ENCODE assay signal across 25 cellular contexts in genomic region chr22:29061773-29062172, GRCh38. TPM values are rescaled to one million over a fixed set of nuclear protein-coding genes. Genes with fewer than 3 reads are reported as not detected.
"Had no signal": no experiment of that assay in that cellular context is flagged by ENCODE, and none has a peak within 500 bp of the region (broad histone marks: within the 10 kb centered on the region; RNA-seq: fewer than 3 reads in every experiment).

TSS of gene C22orf31 (minus strand) at chr22:29061831. CDS start at chr22:29061792, 39 bp downstream.

- H3K4me3 ChIP-seq: dorsolateral prefrontal cortex, heart left ventricle, ovary, psoas muscle, thoracic aorta, upper lobe of right lung had no signal

- H3K9me3 Mint-ChIP-seq: activated CD4-positive, alpha-beta T cell treated with anti-CD3 and anti-CD28 coated beads, Interleukin-2, amount 10 ng/mL, durations not matched to agents 24 days and 14 days; activated naive CD8-positive, alpha-beta T cell treated with anti-CD3 and anti-CD28 coated beads, Interleukin-2, amount 10 ng/mL, durations not matched to agents 7 days and 5 days; activated T-cell treated with anti-CD3 and anti-CD28 coated beads, Interleukin-2, amount 50 U/mL, for 24 hours; activated T-helper 2 cell treated with anti-CD3 and anti-CD28 coated beads, Interferon-gamma antibody, Interleukin-2, Interleukin-4, amounts not matched to agents 10 μg/mL and 5 μg/mL and 100 μg/mL, durations not matched to agents 14 hours and 24 hours and 36 hours; endodermal cell; neural crest cell; stimulated activated naive B cell treated with anti-CD40 and anti-IgM and Interleukin-4, amounts not matched to agents 10 μg/mL and 1 μg/mL and 100 μg/mL, for 72 hours had no signal

- H3K36me3 Mint-ChIP-seq: activated naive CD8-positive, alpha-beta T cell treated with anti-CD3 and anti-CD28 coated beads, Interleukin-2, amount 10 ng/mL, durations not matched to agents 7 days and 5 days; stimulated activated naive B cell treated with anti-CD40 and anti-IgM and Interleukin-4, amounts not matched to agents 10 μg/mL and 1 μg/mL and 100 μg/mL, for 72 hours had no signal

- DNase-seq: activated CD4-positive, alpha-beta T cell treated with anti-CD3 and anti-CD28 coated beads, Interleukin-2, amount 10 ng/mL, durations not matched to agents 24 days and 14 days; activated CD8-positive, alpha-beta T cell treated with anti-CD3 and anti-CD28 coated beads, Interleukin-2, amount 10 ng/mL, durations not matched to agents 7 days and 5 days; activated naive CD4-positive, alpha-beta T cell treated with Interleukin-2 at 50 U/mL for 16 hours; activated naive CD8-positive, alpha-beta T cell treated with anti-CD3 and anti-CD28 coated beads, Interleukin-2, amount 10 ng/mL, durations not matched to agents 7 days and 5 days; activated T-cell treated with anti-CD3 and anti-CD28 coated beads, Interleukin-2, amount 50 U/mL, for 24 hours; amygdala; dorsolateral prefrontal cortex; foreskin melanocyte; heart left ventricle; kidney; ovary; psoas muscle; right cardiac atrium; stimulated activated CD4-positive, alpha-beta T cell treated with anti-CD3 and anti-CD28 coated beads, Interleukin-4, amount 100 ng/mL, for 24 hours; stimulated activated naive B cell treated with anti-CD40 and anti-IgM and Interleukin-4, amounts not matched to agents 10 μg/mL and 1 μg/mL and 100 μg/mL, for 72 hours; T1000; upper lobe of right lung had no signal

- H3K4me1 ChIP-seq: heart left ventricle, upper lobe of right lung had no signal

- ATAC-seq: activated CD8-positive, alpha-beta T cell treated with anti-CD3 and anti-CD28 coated beads, Interleukin-2, amount 10 ng/mL, durations not matched to agents 7 days and 5 days; left lobe of liver; stimulated activated naive B cell treated with anti-CD40 and anti-IgM and Interleukin-4, amounts not matched to agents 10 μg/mL and 1 μg/mL and 100 μg/mL, for 72 hours; upper lobe of right lung had no signal

- H3K27ac Mint-ChIP-seq: activated CD4-positive, alpha-beta T cell treated with anti-CD3 and anti-CD28 coated beads, Interleukin-2, amount 10 ng/mL, durations not matched to agents 24 days and 14 days; activated CD8-positive, alpha-beta T cell treated with anti-CD3 and anti-CD28 coated beads, Interleukin-2, amount 10 ng/mL, durations not matched to agents 7 days and 5 days; activated naive CD8-positive, alpha-beta T cell treated with anti-CD3 and anti-CD28 coated beads, Interleukin-2, amount 10 ng/mL, durations not matched to agents 7 days and 5 days; activated T-cell treated with anti-CD3 and anti-CD28 coated beads, Interleukin-2, amount 50 U/mL, for 24 hours; activated T-helper 2 cell treated with anti-CD3 and anti-CD28 coated beads, Interferon-gamma antibody, Interleukin-2, Interleukin-4, amounts not matched to agents 10 μg/mL and 5 μg/mL and 100 μg/mL, durations not matched to agents 14 hours and 24 hours and 36 hours; endodermal cell; stimulated activated naive B cell treated with anti-CD40 and anti-IgM and Interleukin-4, amounts not matched to agents 10 μg/mL and 1 μg/mL and 100 μg/mL, for 72 hours had no signal

- H3K27me3 ChIP-seq: dorsolateral prefrontal cortex, ovary, upper lobe of right lung had no signal

- H3K27ac ChIP-seq: dorsolateral prefrontal cortex, epithelial cell of prostate, heart left ventricle, ovary, psoas muscle, thoracic aorta, upper lobe of right lung had no signal

- H3K9me3 ChIP-seq: heart left ventricle, ovary, psoas muscle, thoracic aorta, upper lobe of right lung had no signal

- H3K4me3 Mint-ChIP-seq: activated CD4-positive, alpha-beta T cell treated with anti-CD3 and anti-CD28 coated beads, Interleukin-2, amount 10 ng/mL, durations not matched to agents 24 days and 14 days; activated CD8-positive, alpha-beta T cell treated with anti-CD3 and anti-CD28 coated beads, Interleukin-2, amount 10 ng/mL, durations not matched to agents 7 days and 5 days; activated naive CD8-positive, alpha-beta T cell treated with anti-CD3 and anti-CD28 coated beads, Interleukin-2, amount 10 ng/mL, durations not matched to agents 7 days and 5 days; activated T-cell treated with anti-CD3 and anti-CD28 coated beads, Interleukin-2, amount 50 U/mL, for 24 hours; endodermal cell; neural crest cell; stimulated activated naive B cell treated with anti-CD40 and anti-IgM and Interleukin-4, amounts not matched to agents 10 μg/mL and 1 μg/mL and 100 μg/mL, for 72 hours had no signal

- H3K36me3 ChIP-seq: heart left ventricle, ovary, thoracic aorta, upper lobe of right lung had no signal

RNA-seq across cellular contexts. Expression of gene C22orf31, which starts in this region (rescaled TPM):
- total RNA-seq: activated CD4-positive, alpha-beta T cell treated with anti-CD3 and anti-CD28 coated beads, Interleukin-2, amount 10 ng/mL, durations not matched to agents 24 days and 14 days; activated CD8-positive, alpha-beta T cell treated with anti-CD3 and anti-CD28 coated beads, Interleukin-2, amount 10 ng/mL, durations not matched to agents 7 days and 5 days; activated naive CD8-positive, alpha-beta T cell treated with anti-CD3 and anti-CD28 coated beads, Interleukin-2, amount 10 ng/mL, durations not matched to agents 7 days and 5 days; activated T-helper 2 cell treated with anti-CD3 and anti-CD28 coated beads, Interferon-gamma antibody, Interleukin-2, Interleukin-4, amounts not matched to agents 10 μg/mL and 5 μg/mL and 100 μg/mL, durations not matched to agents 14 hours and 24 hours and 36 hours; cardiac septum; endodermal cell; kidney; left lobe of liver; mononuclear cell; neural crest cell; psoas muscle; thoracic aorta; upper lobe of right lung had no signal
- polyA plus RNA-seq: heart left ventricle, psoas muscle had no signal
